Comparison of ENCODE assay signal across 26 cellular contexts in genomic region chr10:95304463-95304862, GRCh38.
"Had no signal": no experiment of that assay in that cellular context is flagged by ENCODE, and none has a peak within 500 bp of the region (broad histone marks: within the 10 kb centered on the region; RNA-seq: fewer than 3 reads in every experiment).

No MANE protein-coding gene starts in this region.

- H3K27me3 Mint-ChIP-seq: stimulated activated memory B cell treated with anti-CD40 and anti-IgM and Interleukin-4, amounts not matched to agents 10 μg/mL and 1 μg/mL and 100 μg/mL, for 72 hours had no signal

- H3K9me3 Mint-ChIP-seq: natural killer cell treated with Interleukin-12 subunit alpha and Interleukin-12 subunit beta and Interleukin-15 and Interleukin-18, amount 100 ng/mL, for 72 hours; stimulated activated memory B cell treated with anti-CD40 and anti-IgM and Interleukin-4, amounts not matched to agents 10 μg/mL and 1 μg/mL and 100 μg/mL, for 72 hours; stimulated activated naive CD8-positive, alpha-beta T cell treated with anti-CD3 and anti-CD28 coated beads, Interleukin-15, Interleukin-2, amounts not matched to agents 100 ng/mL and 50 ng/mL, for 24 hours had no signal

- H3K4me1 ChIP-seq: spleen had no signal

- H3K27ac ChIP-seq: coronary artery, psoas muscle, spleen, tibial artery, upper lobe of left lung, vagina had no signal

- H3K4me3 ChIP-seq: coronary artery, dorsolateral prefrontal cortex, heart left ventricle, psoas muscle, spleen, tibial artery, upper lobe of left lung, vagina had no signal

- H3K36me3 ChIP-seq: heart left ventricle, spleen, tibial artery, upper lobe of left lung, vagina had no signal

- H3K36me3 Mint-ChIP-seq: natural killer cell treated with Interleukin-12 subunit alpha and Interleukin-12 subunit beta and Interleukin-15 and Interleukin-18, amount 100 ng/mL, for 72 hours; stimulated activated memory B cell treated with anti-CD40 and anti-IgM and Interleukin-4, amounts not matched to agents 10 μg/mL and 1 μg/mL and 100 μg/mL, for 72 hours had no signal

- H3K4me3 Mint-ChIP-seq: natural killer cell treated with Interleukin-12 subunit alpha and Interleukin-12 subunit beta and Interleukin-15 and Interleukin-18, amount 100 ng/mL, for 72 hours; stimulated activated memory B cell treated with anti-CD40 and anti-IgM and Interleukin-4, amounts not matched to agents 10 μg/mL and 1 μg/mL and 100 μg/mL, for 72 hours; stimulated activated naive CD8-positive, alpha-beta T cell treated with anti-CD3 and anti-CD28 coated beads, Interleukin-15, Interleukin-2, amounts not matched to agents 100 ng/mL and 50 ng/mL, for 24 hours had no signal

- ATAC-seq: esophagus mucosa; heart left ventricle; left lobe of liver; natural killer cell treated with Interleukin-12 subunit alpha and Interleukin-12 subunit beta and Interleukin-15 and Interleukin-18, amount 100 ng/mL, for 72 hours; psoas muscle; sciatic nerve; stimulated activated memory B cell treated with anti-CD40 and anti-IgM and Interleukin-4, amounts not matched to agents 10 μg/mL and 1 μg/mL and 100 μg/mL, for 72 hours had no signal

- H3K27ac Mint-ChIP-seq: natural killer cell treated with Interleukin-12 subunit alpha and Interleukin-12 subunit beta and Interleukin-15 and Interleukin-18, amount 100 ng/mL, for 72 hours; stimulated activated memory B cell treated with anti-CD40 and anti-IgM and Interleukin-4, amounts not matched to agents 10 μg/mL and 1 μg/mL and 100 μg/mL, for 72 hours; stimulated activated naive CD8-positive, alpha-beta T cell treated with anti-CD3 and anti-CD28 coated beads, Interleukin-15, Interleukin-2, amounts not matched to agents 100 ng/mL and 50 ng/mL, for 24 hours had no signal

- DNase-seq: dorsolateral prefrontal cortex; effector CD8-positive, alpha-beta T cell; heart left ventricle; hippocampal formation; kidney glomerular epithelial cell; mammary epithelial cell; occipital lobe; psoas muscle; retina; spleen; stimulated activated CD4-positive, alpha-beta T cell treated with anti-CD3 and anti-CD28 coated beads, Interleukin-15, amount 100 ng/mL, for 24 hours; stimulated activated CD4-positive, alpha-beta T cell treated with anti-CD3 and anti-CD28 coated beads, Interleukin-1b, Interleukin-23, amount 100 ng/mL, for 48 hours; stimulated activated CD4-positive, alpha-beta T cell treated with anti-CD3 and anti-CD28 coated beads, Interleukin-4, amount 100 ng/mL, for 24 hours; tibial artery; upper lobe of left lung had no signal

- H3K9me3 ChIP-seq: heart left ventricle, psoas muscle, spleen, tibial artery, upper lobe of left lung, vagina had no signal

- H3K27me3 ChIP-seq: heart left ventricle, spleen, tibial artery, upper lobe of left lung, vagina had no signal

- FAIRE-seq: endometrium, frontal cortex, islet of Langerhans had no signal
